ENCODE assay signal across 1 cellular context in genomic region chr5:149203896-149204544, GRCh38.
TF ChIP-seq lines count a peak whose summit lies in the region.

No MANE protein-coding gene starts in this region.

TF ChIP-seq in WTC11, 78 proteins besides CTCF, POLR2A, EP300 and RAD21 (continued from another document):
- TF ChIP-seq AFF4 (CRISPR knock-in tag; IDR thresholded peaks at IDR 0.05; ENCODE audit: borderline replicate concordance), result no peak
- no peak for TF ChIP-seq NR1H2 (CRISPR knock-in tag; IDR thresholded peaks at IDR 0.05)
